In genomic region chr9:97625620-97626019, GRCh38 we compare ENCODE assay signal across 31 cellular contexts.
"Had no signal": no experiment of that assay in that cellular context is flagged by ENCODE, and none has a peak within 500 bp of the region (broad histone marks: within the 10 kb centered on the region; RNA-seq: fewer than 3 reads in every experiment).

No MANE protein-coding gene starts in this region.

- H3K4me3 ChIP-seq: MG63, Peyer's patch had no signal

- H3K4me3 Mint-ChIP-seq: activated CD4-positive, alpha-beta memory T cell treated with anti-CD3 and anti-CD28 coated beads, Interleukin-2, amount 10 ng/mL, durations not matched to agents 7 days and 5 days; activated CD8-positive, alpha-beta memory T cell treated with anti-CD3 and anti-CD28 coated beads, Interleukin-2, amount 10 ng/mL, durations not matched to agents 7 days and 5 days; activated naive CD4-positive, alpha-beta T cell treated with anti-CD3 and anti-CD28 coated beads, Interleukin-2, amount 10 ng/mL, durations not matched to agents 7 days and 5 days; activated naive CD8-positive, alpha-beta T cell; activated naive CD8-positive, alpha-beta T cell treated with anti-CD3 and anti-CD28 coated beads, Interleukin-2, amount 50 U/mL, for 24 hours; brain had no signal

- H3K27me3 Mint-ChIP-seq: activated CD4-positive, alpha-beta memory T cell treated with anti-CD3 and anti-CD28 coated beads, Interleukin-2, amount 10 ng/mL, durations not matched to agents 7 days and 5 days; activated CD8-positive, alpha-beta memory T cell treated with anti-CD3 and anti-CD28 coated beads, Interleukin-2, amount 10 ng/mL, durations not matched to agents 7 days and 5 days; activated naive CD4-positive, alpha-beta T cell treated with anti-CD3 and anti-CD28 coated beads, Interleukin-2, amount 10 ng/mL, durations not matched to agents 7 days and 5 days; activated naive CD8-positive, alpha-beta T cell; activated naive CD8-positive, alpha-beta T cell treated with anti-CD3 and anti-CD28 coated beads, Interleukin-2, amount 50 U/mL, for 24 hours; brain had no signal

- H3K9me3 ChIP-seq: MG63, Peyer's patch had no signal

- DNase-seq: activated CD4-positive, alpha-beta memory T cell treated with anti-CD3 and anti-CD28 coated beads, Interleukin-2, amount 10 ng/mL, durations not matched to agents 7 days and 5 days; activated CD4-positive, alpha-beta T cell treated with anti-CD3 and anti-CD28 coated beads for 1 hour; activated CD4-positive, alpha-beta T cell treated with anti-CD3 and anti-CD28 coated beads for 48 hours; activated CD4-positive, CD25-positive, alpha-beta regulatory T cell; activated CD8-positive, alpha-beta memory T cell treated with anti-CD3 and anti-CD28 coated beads for 24 hours; activated CD8-positive, alpha-beta memory T cell treated with anti-CD3 and anti-CD28 coated beads, Interleukin-2, amount 10 ng/mL, durations not matched to agents 7 days and 5 days; activated CD8-positive, alpha-beta memory T cell treated with anti-CD3 and anti-CD28 coated beads, Interleukin-2, amount 50 U/mL, for 48 hours; activated effector memory CD4-positive, alpha-beta T cell treated with Interleukin-2 at 50 U/mL for 16 hours; activated naive CD4-positive, alpha-beta T cell treated with anti-CD3 and anti-CD28 coated beads, Interleukin-2, amount 10 ng/mL, durations not matched to agents 7 days and 5 days; activated naive CD8-positive, alpha-beta T cell treated with anti-CD3 and anti-CD28 coated beads, Interleukin-2, amount 50 U/mL, for 24 hours; activated T-cell treated with anti-CD3 and anti-CD28 coated beads, Interleukin-2, amount 50 U/mL, for 48 hours; anterior cingulate cortex; Kasumi-1; KG1; MG63; NCI-H1048; NCI-H1105 treated with DMSO at 0.1 percent for 48 hours; NCI-H1436; NCI-H1694; NCI-H1930; NCI-H2081 treated with DMSO at 0.1 percent for 48 hours; NCI-H226; NCI-H446 treated with DMSO at 0.1 percent for 48 hours; NCI-H524 treated with DMSO at 0.1 percent for 48 hours; PC-3; Peyer's patch; RPMI8226; T1000; WERI-Rb-1 had no signal

- H3K9me3 Mint-ChIP-seq: activated CD4-positive, alpha-beta memory T cell treated with anti-CD3 and anti-CD28 coated beads, Interleukin-2, amount 10 ng/mL, durations not matched to agents 7 days and 5 days; activated naive CD4-positive, alpha-beta T cell treated with anti-CD3 and anti-CD28 coated beads, Interleukin-2, amount 10 ng/mL, durations not matched to agents 7 days and 5 days; activated naive CD8-positive, alpha-beta T cell treated with anti-CD3 and anti-CD28 coated beads, Interleukin-2, amount 50 U/mL, for 24 hours had no signal

- H3K4me1 ChIP-seq: Peyer's patch had no signal

- ATAC-seq: activated CD8-positive, alpha-beta memory T cell treated with anti-CD3 and anti-CD28 coated beads, Interleukin-2, amount 10 ng/mL, durations not matched to agents 7 days and 5 days; activated naive CD8-positive, alpha-beta T cell treated with anti-CD3 and anti-CD28 coated beads, Interleukin-2, amount 50 U/mL, for 24 hours; PC-3 had no signal

- H3K27ac ChIP-seq: Peyer's patch, WERI-Rb-1 had no signal

- H3K27me3 ChIP-seq: MG63, Peyer's patch had no signal

- H3K27ac Mint-ChIP-seq: activated CD4-positive, alpha-beta memory T cell treated with anti-CD3 and anti-CD28 coated beads, Interleukin-2, amount 10 ng/mL, durations not matched to agents 7 days and 5 days; activated CD8-positive, alpha-beta memory T cell treated with anti-CD3 and anti-CD28 coated beads, Interleukin-2, amount 10 ng/mL, durations not matched to agents 7 days and 5 days; activated naive CD4-positive, alpha-beta T cell treated with anti-CD3 and anti-CD28 coated beads, Interleukin-2, amount 10 ng/mL, durations not matched to agents 7 days and 5 days; activated naive CD8-positive, alpha-beta T cell; activated naive CD8-positive, alpha-beta T cell treated with anti-CD3 and anti-CD28 coated beads, Interleukin-2, amount 50 U/mL, for 24 hours; brain had no signal
